ENCODE assay signal across 11 cellular contexts in the genomic region with DNA sequence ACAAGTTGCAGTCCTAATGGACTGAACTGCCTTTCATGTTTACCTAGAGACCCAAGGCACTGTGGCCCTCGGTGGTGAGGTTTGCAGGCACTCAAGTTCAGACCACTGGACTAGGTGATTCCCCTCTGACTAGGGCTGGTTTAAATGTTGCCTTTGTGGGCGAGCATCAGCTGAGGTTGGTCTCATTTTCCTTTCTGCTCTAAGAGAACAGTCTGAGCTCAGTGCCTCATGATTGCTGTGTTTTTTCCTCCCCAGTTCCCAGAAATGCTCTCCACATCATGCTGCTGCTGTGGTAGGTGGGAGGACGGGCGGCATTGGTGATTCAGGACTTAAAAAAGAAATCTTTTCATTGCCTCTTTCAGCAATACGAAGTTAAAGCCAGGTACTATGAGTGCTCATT.
DNase-seq lines count a peak whose midpoint lies in the region; ATAC-seq, FAIRE-seq and TF ChIP-seq lines count a peak whose summit lies in the region.
"Had no signal": no experiment of that assay in that cellular context is flagged by ENCODE, and none has a peak within 500 bp of the region (broad histone marks: within the 10 kb centered on the region; RNA-seq: fewer than 3 reads in every experiment).

No MANE protein-coding gene starts in this region.

- no peak overlapping the region for H3K27ac ChIP-seq in left ventricle myocardium inferior (replicated peaks)
- no peak overlapping the region for H3K27ac ChIP-seq in ascending aorta
- H3K27ac ChIP-seq: BLaER1, sigmoid colon had no signal

- H3K36me3 ChIP-seq in left ventricle myocardium inferior (no peaks in the 10 kb centered on the region), ascending aorta (no peaks in the 10 kb centered on the region)
- H3K36me3 ChIP-seq: BLaER1, sigmoid colon had no signal

- peak; percentile 89 for ATAC-seq in HG02884 (IDR thresholded peaks at IDR 0.05; ENCODE audit: unreplicated experiment)

- DNase-seq in GM10266 (ENCODE audit: extremely low spot score) (peak; percentile 30), GM19239 (ENCODE audit: insufficient read length, low spot score) (no peak), medulla oblongata (ENCODE audit: extremely low spot score) (no peak), left ventricle myocardium inferior (no peak), NCI-H446 treated with DMSO at 0.1 percent for 48 hours (lab: John Stamatoyannopoulos, UW) (no peak), ascending aorta (ENCODE audit: low spot score in 2 of 2) (no peak)
- DNase-seq in activated CD4-positive, alpha-beta T cell treated with anti-CD3 and anti-CD28 coated beads, Interleukin-2, amount 50 U/mL, for 48 hours, result peak; percentile 21 to 41
- DNase-seq: NCI-H1417 treated with DMSO at 0.1 percent for 48 hours, sigmoid colon had no signal

- peak; percentile 98 for FAIRE-seq in GM19239 (lab: Jason Lieb, UNC)

- intact Hi-C loops in left ventricle myocardium inferior (cut with micrococcal nuclease), result no loop called here
- intact Hi-C loops in ascending aorta (cut with DNase I), result no loop called here

- TF ChIP-seq CTCF in GM10266 (IDR thresholded peaks at IDR 0.05; ENCODE audit: control insufficient read depth, insufficient read depth, low read depth, missing control alignments) (no peak), left ventricle myocardium inferior (IDR thresholded peaks at IDR 0.05; ENCODE audit: borderline replicate concordance) (no peak), ascending aorta (IDR thresholded peaks at IDR 0.05) (no peak)

- no peaks in the 10 kb centered on the region for H3K27me3 ChIP-seq in left ventricle myocardium inferior (ENCODE audit: low read depth)
- H3K27me3 ChIP-seq in ascending aorta, result no peaks in the 10 kb centered on the region
- H3K27me3 ChIP-seq: BLaER1, sigmoid colon had no signal

- H3K4me1 ChIP-seq in left ventricle myocardium inferior (peaks cover 9% of the 10 kb centered on the region), ascending aorta (no peaks in the 10 kb centered on the region)
- H3K4me1 ChIP-seq: BLaER1, sigmoid colon had no signal

- H3K4me3 ChIP-seq in left ventricle myocardium inferior (no peak overlapping the region), ascending aorta (no peak overlapping the region)
- H3K4me3 ChIP-seq: BLaER1, sigmoid colon had no signal

- H3K9me3 ChIP-seq in left ventricle myocardium inferior (replicated peaks), result peaks cover 22% of the 10 kb centered on the region
- H3K9me3 ChIP-seq in ascending aorta, result peaks cover 0 to 12% of the 10 kb centered on the region in 2 donors
- H3K9me3 ChIP-seq: BLaER1, sigmoid colon had no signal

Comparison
In these comparisons a context has a peak if more than half of its experiments do, and no peak if none do; other contexts are left out.
1. DNase-seq: peak in GM10266 (single experiment) and activated CD4-positive, alpha-beta T cell treated with anti-CD3 and anti-CD28 coated beads, Interleukin-2, amount 50 U/mL, for 48 hours (2 of 2); none in GM19239 (single experiment), medulla oblongata (single experiment), left ventricle myocardium inferior (single experiment), NCI-H446 treated with DMSO at 0.1 percent for 48 hours (single experiment) and ascending aorta (0 of 2).